24 cellular contexts compared by ENCODE assay signal in genomic region chr2:17163628-17164027, GRCh38.
"Had no signal": no experiment of that assay in that cellular context is flagged by ENCODE, and none has a peak within 500 bp of the region (broad histone marks: within the 10 kb centered on the region; RNA-seq: fewer than 3 reads in every experiment).

No MANE protein-coding gene starts in this region.

- DNase-seq: hippocampal formation; immature natural killer cell; kidney; left colon; left lung; midbrain; mucosa of descending colon; naive thymus-derived CD4-positive, alpha-beta T cell; ovary; retina; right cardiac atrium; stimulated activated CD4-positive, alpha-beta T cell treated with anti-CD3 and anti-CD28 coated beads, Interleukin-12 subunit alpha, Interleukin-12 subunit beta, amount 100 ng/mL, for 4 hours; stimulated activated CD4-positive, alpha-beta T cell treated with anti-CD3 and anti-CD28 coated beads, Interleukin-15, amount 100 ng/mL, for 24 hours; stimulated activated CD4-positive, alpha-beta T cell treated with anti-CD3 and anti-CD28 coated beads, Interleukin-2, amount 100 ng/mL, for 24 hours; stimulated activated CD4-positive, alpha-beta T cell treated with anti-CD3 and anti-CD28 coated beads, Interleukin-4, amount 100 ng/mL, for 1 hour; stimulated activated naive B cell treated with anti-CD40 and anti-IgM and Interleukin-4, amounts not matched to agents 10 μg/mL and 1 μg/mL and 100 μg/mL, for 72 hours; stimulated activated naive CD8-positive, alpha-beta T cell treated with anti-CD3 and anti-CD28 coated beads, Interleukin-15, Interleukin-2, amounts not matched to agents 100 U/mL and 50 U/mL, for 24 hours; stomach; testis; thyroid gland; transverse colon; upper lobe of left lung had no signal

- ATAC-seq: left colon; left lung; mucosa of descending colon; naive thymus-derived CD4-positive, alpha-beta T cell; natural killer cell treated with Interleukin-12 subunit alpha and Interleukin-12 subunit beta and Interleukin-15 and Interleukin-18, amount 100 ng/mL, for 72 hours; right cardiac atrium; sciatic nerve; stimulated activated naive B cell treated with anti-CD40 and anti-IgM and Interleukin-4, amounts not matched to agents 10 μg/mL and 1 μg/mL and 100 μg/mL, for 72 hours; stimulated activated naive CD8-positive, alpha-beta T cell treated with anti-CD3 and anti-CD28 coated beads, Interleukin-15, Interleukin-2, amounts not matched to agents 100 U/mL and 50 U/mL, for 24 hours had no signal
